In the genomic region with DNA sequence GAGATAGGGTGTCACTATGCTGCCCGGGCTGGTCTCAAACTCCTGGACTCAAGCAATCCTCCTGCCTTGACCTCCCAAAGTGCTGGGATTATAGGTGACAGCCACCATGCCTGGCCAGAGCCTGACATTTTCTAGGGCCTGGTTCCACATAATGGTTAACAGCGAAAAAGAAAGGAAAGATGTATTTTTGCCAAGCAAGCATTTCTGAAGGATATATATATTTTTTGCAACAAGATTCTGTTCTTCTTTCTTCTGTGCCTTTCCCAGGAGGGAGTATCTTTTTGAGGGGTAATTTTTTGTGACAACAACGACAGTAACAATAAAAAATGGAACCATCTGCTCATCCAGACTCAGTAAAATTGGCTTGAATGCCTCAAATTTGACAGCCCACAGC, we compare ENCODE assay signal across 19 cellular contexts. TPM values are rescaled to one million over a fixed set of nuclear protein-coding genes. Genes with fewer than 3 reads are reported as not detected.
A peak's percentile ranks its signal among the peaks of the same experiment; 100 is the strongest.
DNase-seq lines count a peak whose midpoint lies in the region; ATAC-seq, FAIRE-seq and TF ChIP-seq lines count a peak whose summit lies in the region.
"Had no signal": no experiment of that assay in that cellular context is flagged by ENCODE, and none has a peak within 500 bp of the region (broad histone marks: within the 10 kb centered on the region; RNA-seq: fewer than 3 reads in every experiment).

No MANE protein-coding gene starts in this region.

- in situ Hi-C loops in IMR-90 (cut with MboI; ENCODE audit: low sequenced_read_pairs) = no loop called here

- no peaks in the 10 kb centered on the region for H3K36me3 ChIP-seq in IMR-90 (ENCODE audit: control insufficient read depth, insufficient read depth, low read length)
- H3K36me3 ChIP-seq: BLaER1 treated with 17β-estradiol and CSF1 and Interleukin-3, amounts not matched to agents 10 nM and 100 nM had no signal

- H2AK5ac ChIP-seq in IMR-90 (ENCODE audit: low read depth, low read length) = no peak overlapping the region

- WGBS in A549 (ENCODE audit: missing lambda C conversion rate) = 65% methylated on average over 3 of the region's 3 CpGs
- WGBS in IMR-90 (ENCODE audit: extremely low coverage in 2 of 2, insufficient read length in 1 of 2), 2 experiments = no CpG with 5 or more reads among the region's 3 CpGs

- no peak overlapping the region for H3K23ac ChIP-seq in IMR-90 (ENCODE audit: low read depth, low read length)

- dilution Hi-C loops in IMR-90 (cut with HindIII; ENCODE audit: low sequenced_read_pairs, unreplicated experiment) = no loop called here

- H4K8ac ChIP-seq in IMR-90 (ENCODE audit: low read depth in 2 of 2, low read length in 2 of 2) = no peak overlapping the region

- POLR2A ChIA-PET in A549 (lab: Yijun Ruan, JAX) (no interaction called here), IMR-90 (lab: Charles Lee; ENCODE audit: unreplicated experiment) (no interaction called here)

- TF ChIP-seq POLR2A in A549 (IDR thresholded peaks at IDR 0.05; ENCODE audit: low read length) (no peak), IMR-90 (IDR thresholded peaks at IDR 0.05; ENCODE audit: low read depth, low read length) (no peak)

- TF ChIP-seq CTCF in A549 (IDR thresholded peaks at IDR 0.05) (no peak), IMR-90 (conservative IDR thresholded peaks at IDR 0.05; ENCODE audit: low read depth, low read length) (no peak)

- no peak overlapping the region for H3K9ac ChIP-seq in IMR-90 (ENCODE audit: low read depth, low read length)
- H3K9ac ChIP-seq: BLaER1 treated with 17β-estradiol and CSF1 and Interleukin-3, amounts not matched to agents 10 nM and 100 nM had no signal

- H3K27me3 ChIP-seq in IMR-90 (ENCODE audit: control insufficient read depth, insufficient read depth, low read length) = peaks cover 29% of the 10 kb centered on the region
- H3K27me3 ChIP-seq: BLaER1 treated with 17β-estradiol and CSF1 and Interleukin-3, amounts not matched to agents 10 nM and 100 nM had no signal

- no peaks in the 10 kb centered on the region for H4K20me1 ChIP-seq in IMR-90 (ENCODE audit: insufficient read depth, low read length)
- H4K20me1 ChIP-seq: BLaER1 treated with 17β-estradiol and CSF1 and Interleukin-3, amounts not matched to agents 10 nM and 100 nM had no signal

- intact Hi-C loops in IMR-90 (cut with micrococcal nuclease) = no loop called here

- ATAC-seq in A549 = no peak
- no peak for ATAC-seq in IMR-90 (ENCODE audit: low read depth)
- ATAC-seq: CD8-positive, alpha-beta T cell had no signal

- CTCF ChIA-PET in A549 (lab: Yijun Ruan, JAX) = interaction anchor here (1.0 to 7.5 kb wide), 5 partner anchors 15 to 256 kb away, joined by 4 to 78 read pairs (median 5); a partner anchor contains a TSS
- CTCF ChIA-PET in IMR-90 (lab: Yijun Ruan, JAX) = no interaction called here

- H2BK15ac ChIP-seq in IMR-90 (ENCODE audit: low read depth, low read length) = no peak overlapping the region

- peak overlapping the region; percentile 63 for H2AK9ac ChIP-seq in IMR-90 (replicated peaks; ENCODE audit: low read depth, low read length, poor library complexity)

- no peak overlapping the region for H3K27ac ChIP-seq in A549
- no peak overlapping the region for H3K27ac ChIP-seq in IMR-90 (ENCODE audit: insufficient read depth, low read length)
- H3K27ac ChIP-seq: BLaER1 treated with 17β-estradiol and CSF1 and Interleukin-3, amounts not matched to agents 10 nM and 100 nM; C4-2B had no signal

- no peak overlapping the region for H3K18ac ChIP-seq in IMR-90 (ENCODE audit: low read depth, low read length)

- H3K79me1 ChIP-seq in IMR-90 (ENCODE audit: low read depth in 1 of 2, low read length in 2 of 2) = no peaks in the 10 kb centered on the region

- H3K9me1 ChIP-seq in IMR-90 (ENCODE audit: insufficient read depth, low read length) = no peaks in the 10 kb centered on the region

- FAIRE-seq in A549 (lab: Jason Lieb, UNC) = no peak
- FAIRE-seq: A204.1, D721Med, G401.6, GM12891, GM19239 had no signal

- TF ChIP-seq RAD21 in A549 (conservative IDR thresholded peaks at IDR 0.05 in 1 of 2, IDR thresholded peaks at IDR 0.05 in 1 of 2) = no peak
- no peak for TF ChIP-seq RAD21 in IMR-90 (IDR thresholded peaks at IDR 0.05; ENCODE audit: low read length)

- H3K4me3 ChIP-seq in A549 (no peak overlapping the region), IMR-90 (ENCODE audit: insufficient read depth, low read depth, low read length) (no peak overlapping the region)
- H3K4me3 ChIP-seq: BLaER1 treated with 17β-estradiol and CSF1 and Interleukin-3, amounts not matched to agents 10 nM and 100 nM had no signal

- no peak overlapping the region for H3K4me2 ChIP-seq in A549
- no peak overlapping the region for H3K4me2 ChIP-seq in IMR-90 (ENCODE audit: low read depth, low read length)
- H3K4me2 ChIP-seq: BLaER1 treated with 17β-estradiol and CSF1 and Interleukin-3, amounts not matched to agents 10 nM and 100 nM had no signal

- H2BK20ac ChIP-seq in IMR-90 (ENCODE audit: low read depth, low read length) = no peak overlapping the region

- no peak for DNase-seq in A549 (ENCODE audit: low read depth in 1 of 2, low spot score in 1 of 2)
- no peak for DNase-seq in IMR-90
- no peak for DNase-seq in NCI-H345 (lab: John Stamatoyannopoulos, UW)
- no peak for DNase-seq in stimulated activated CD4-positive, alpha-beta T cell treated with anti-CD3 and anti-CD28 coated beads, Interleukin-15, amount 100 ng/mL, for 24 hours
- DNase-seq: 8988T; AML-193; Caco-2; Calu3; CD4-positive, alpha-beta T cell; CD8-positive, alpha-beta T cell; DMS79 treated with DMSO at 0.1 percent for 48 hours; GF-D8 had no signal

- no peak overlapping the region for H3K56ac ChIP-seq in IMR-90 (ENCODE audit: extremely low read depth, insufficient read depth, low read length)

- H4K91ac ChIP-seq in IMR-90 (ENCODE audit: insufficient read depth, low read depth, low read length) = no peak overlapping the region

- no peak overlapping the region for H3K14ac ChIP-seq in IMR-90 (replicated peaks; ENCODE audit: low read depth, low read length)

- H3K4me1 ChIP-seq in A549 (no peaks in the 10 kb centered on the region), IMR-90 (ENCODE audit: control insufficient read depth, insufficient read depth, low read length) (no peaks in the 10 kb centered on the region)
- H3K4me1 ChIP-seq: Caco-2 had no signal

- H3K4ac ChIP-seq in IMR-90 (ENCODE audit: low read depth, low read length) = no peak overlapping the region

- no peak overlapping the region for H2BK120ac ChIP-seq in IMR-90 (ENCODE audit: low read depth, low read length)

- no peak overlapping the region for H2AFZ ChIP-seq in IMR-90 (replicated peaks; ENCODE audit: low read length, poor library complexity)

- H4K5ac ChIP-seq in IMR-90 (ENCODE audit: low read depth, low read length) = no peak overlapping the region

- H3K9me3 ChIP-seq in A549 (no peaks in the 10 kb centered on the region), IMR-90 (ENCODE audit: control insufficient read depth, insufficient read depth, low read length) (no peaks in the 10 kb centered on the region)
- H3K9me3 ChIP-seq: BLaER1 treated with 17β-estradiol and CSF1 and Interleukin-3, amounts not matched to agents 10 nM and 100 nM; Caco-2 had no signal

- TF ChIP-seq EP300 in A549 (IDR thresholded peaks at IDR 0.05) = no peak

- H2BK5ac ChIP-seq in IMR-90 (ENCODE audit: low read depth, low read length, poor library complexity, severe bottlenecking) = no peak overlapping the region

- BruUV-seq in IMR-90 (replicated peaks; lab: Mats Ljungman, UMichigan) = no TSS peak

TF ChIP-seq in A549, 52 proteins besides CTCF, POLR2A, EP300 and RAD21 (continues in another document):
- TF ChIP-seq MAFK (IDR thresholded peaks at IDR 0.05; ENCODE audit: partially characterized antibody) = peak; percentile 80

TF ChIP-seq in IMR-90, 13 proteins besides CTCF, POLR2A, EP300 and RAD21 (continues in another document):
- no peak for TF ChIP-seq BHLHE40 (IDR thresholded peaks at IDR 0.05; ENCODE audit: low read depth, low read length)
- peak; percentile 52 for TF ChIP-seq MAFK (IDR thresholded peaks at IDR 0.05; ENCODE audit: low read depth, low read length)
- TF ChIP-seq SMC3 (IDR thresholded peaks at IDR 0.05; ENCODE audit: low read depth, low read length) = no peak
- TF ChIP-seq MXI1 (IDR thresholded peaks at IDR 0.05; ENCODE audit: borderline replicate concordance, low read depth, low read length) = no peak
- TF ChIP-seq FOS (IDR thresholded peaks at IDR 0.05; ENCODE audit: low read depth, low read length) = no peak

RNA-seq across cellular contexts. Expression of a gene that starts 8.3 kb away (rescaled TPM):
- polyA plus RNA-seq in A549 (2011; rRNA removed) (0.13 and 0.25 TPM in 2 replicates), A549 (2017; fragmentation: RNase III; extraction: RNeasy Plus Mini Kit Qiagen cat#74134 plus additional on column Dnase treatment) (0.05 to 0.07 TPM in 2 of 3 replicates, not detected in the other), IMR-90 (2012; rRNA removed) (0.27 and 0.32 TPM in 2 replicates)
- polyA plus RNA-seq in A549 (2012; cell fraction: cytosol; rRNA removed) = 0.08 TPM in 1 of 2 replicates, not detected in the other
- 0.05 and 0.11 TPM in 2 replicates for polyA plus RNA-seq in A549 (2012; cell fraction: nucleus; rRNA removed)
- polyA minus RNA-seq in A549 (2011; rRNA and poly(A)+ RNA removed) = 0.12 TPM in 1 of 2 replicates, not detected in the other
- total RNA-seq in IMR-90 (2012; rRNA removed) = under 0.01 and 0.18 TPM in 2 replicates
- 0.01 and 0.09 TPM in 2 replicates for polyA plus RNA-seq in IMR-90 (2012; cell fraction: cytosol; rRNA removed)
- polyA plus RNA-seq in IMR-90 (2012; cell fraction: nucleus; rRNA removed; ENCODE audit: low replicate concordance) = 0.37 and 1.4 TPM in 2 replicates

RNA-seq across cellular contexts. Expression of a gene that starts 21.7 kb away (rescaled TPM):
- polyA plus RNA-seq in A549 (2011; rRNA removed) = 0.16 and 0.21 TPM in 2 replicates
- 0.09 and 0.14 TPM in 2 replicates for polyA plus RNA-seq in A549 (2012; cell fraction: cytosol; rRNA removed)
- polyA plus RNA-seq in A549 (2012; cell fraction: nucleus; rRNA removed) = 0.48 and 0.59 TPM in 2 replicates
- 0.03 to 0.15 TPM (median 0.05 TPM) in 3 replicates for polyA plus RNA-seq in A549 (2017; fragmentation: RNase III; extraction: RNeasy Plus Mini Kit Qiagen cat#74134 plus additional on column Dnase treatment)
- polyA minus RNA-seq in A549 (2011; rRNA and poly(A)+ RNA removed) = not detected in 2 replicates
- not detected in 2 replicates for total RNA-seq in IMR-90 (2012; rRNA removed)
- 0.02 and 0.03 TPM in 2 replicates for polyA plus RNA-seq in IMR-90 (2012; rRNA removed)
- not detected in 2 replicates for polyA plus RNA-seq in IMR-90 (2012; cell fraction: cytosol; rRNA removed)
- 0.22 TPM in 1 of 2 replicates, not detected in the other for polyA plus RNA-seq in IMR-90 (2012; cell fraction: nucleus; rRNA removed; ENCODE audit: low replicate concordance)
- total RNA-seq: Caco-2 had no signal

RNA-seq across cellular contexts. Expression of a gene that starts 43.4 kb away (rescaled TPM):
- polyA plus RNA-seq in A549 (2011; rRNA removed) (162 and 177 TPM in 2 replicates), A549 (2017; fragmentation: RNase III; extraction: RNeasy Plus Mini Kit Qiagen cat#74134 plus additional on column Dnase treatment) (143 to 154 TPM (median 144 TPM) in 3 replicates), IMR-90 (2012; rRNA removed) (69.9 and 72.2 TPM in 2 replicates)
- 108 and 112 TPM in 2 replicates for polyA plus RNA-seq in A549 (2012; cell fraction: cytosol; rRNA removed)
- polyA plus RNA-seq in A549 (2012; cell fraction: nucleus; rRNA removed) = 56.6 and 82.9 TPM in 2 replicates
- 73.3 and 77.4 TPM in 2 replicates for polyA minus RNA-seq in A549 (2011; rRNA and poly(A)+ RNA removed)
- 102 and 124 TPM in 2 replicates for total RNA-seq in IMR-90 (2012; rRNA removed)
- 36.8 and 57.4 TPM in 2 replicates for polyA plus RNA-seq in IMR-90 (2012; cell fraction: cytosol; rRNA removed)
- polyA plus RNA-seq in IMR-90 (2012; cell fraction: nucleus; rRNA removed; ENCODE audit: low replicate concordance) = 19.0 and 72.0 TPM in 2 replicates
